ENCODE assay signal across 7 cellular contexts in the genomic region with DNA sequence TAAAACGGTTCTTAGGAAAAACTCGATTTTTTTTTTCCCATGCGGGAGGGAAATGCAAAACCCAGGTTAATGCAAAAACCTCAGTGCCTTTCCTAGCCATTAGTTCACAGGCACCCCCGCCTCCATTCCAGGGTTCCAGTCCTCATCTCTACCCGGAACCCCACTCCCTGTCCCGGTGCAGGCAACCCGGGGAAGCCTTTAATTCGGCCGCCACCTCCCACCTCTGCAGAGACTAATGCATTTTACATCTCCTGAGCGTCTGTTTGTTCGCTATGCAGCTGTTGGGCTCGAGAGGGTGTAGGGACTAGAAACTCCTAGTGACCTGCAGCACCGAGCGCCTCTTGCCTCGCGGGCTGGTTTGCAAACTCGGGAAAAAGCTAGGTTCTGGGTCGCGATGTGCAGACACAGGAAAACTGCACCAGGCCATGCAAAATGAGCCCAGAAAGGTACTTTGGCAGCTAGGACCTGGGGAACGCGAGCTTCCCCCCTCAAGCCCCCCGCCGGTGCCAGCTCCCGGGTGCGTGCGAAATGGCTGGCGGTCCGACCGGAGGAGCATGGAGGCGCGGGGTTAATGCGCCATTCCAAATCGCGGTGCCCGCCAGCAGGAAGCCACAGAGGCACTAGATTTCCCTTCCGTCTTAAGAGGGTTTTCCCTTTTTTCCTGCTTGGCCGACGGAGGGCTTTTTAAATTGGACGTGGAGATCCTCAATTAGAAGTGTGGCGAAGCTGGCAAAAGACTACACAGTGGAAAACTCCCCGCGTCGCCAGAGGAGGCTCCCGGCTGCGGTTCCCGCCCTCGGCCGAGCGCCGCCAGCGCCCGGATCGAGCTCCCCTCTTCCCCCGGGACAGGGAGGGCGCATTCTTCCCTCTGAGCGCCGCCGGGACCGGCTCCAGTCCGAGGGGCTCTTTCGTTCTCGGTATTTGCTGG. TPM values are rescaled to one million over a fixed set of nuclear protein-coding genes. Genes with fewer than 3 reads are reported as not detected.
DNase-seq lines count a peak whose midpoint lies in the region; ATAC-seq, FAIRE-seq and TF ChIP-seq lines count a peak whose summit lies in the region.

No MANE protein-coding gene starts in this region.

- no peak for FAIRE-seq in GM19239 (lab: Jason Lieb, UNC)

- peak overlapping the region; percentile 91 for H3K27ac Mint-ChIP-seq in HFFc6
- peak overlapping the region; percentile 89 for H3K27ac Mint-ChIP-seq in stimulated activated naive B cell treated with anti-CD40 and anti-IgM and Interleukin-4, amounts not matched to agents 10 μg/mL and 1 μg/mL and 100 μg/mL, for 72 hours

- peaks cover 2% of the 10 kb centered on the region for H3K27me3 Mint-ChIP-seq in HFFc6 (ENCODE audit: insufficient read depth)
- peaks cover 76 to 97% of the 10 kb centered on the region in 2 donors for H3K27me3 Mint-ChIP-seq in stimulated activated naive B cell treated with anti-CD40 and anti-IgM and Interleukin-4, amounts not matched to agents 10 μg/mL and 1 μg/mL and 100 μg/mL, for 72 hours

- H3K4me1 Mint-ChIP-seq in HFFc6 (ENCODE audit: low read depth): peaks cover 57% of the 10 kb centered on the region
- H3K4me1 Mint-ChIP-seq in stimulated activated naive B cell treated with anti-CD40 and anti-IgM and Interleukin-4, amounts not matched to agents 10 μg/mL and 1 μg/mL and 100 μg/mL, for 72 hours: peaks cover 25 to 47% of the 10 kb centered on the region in 2 donors

- H3K27me3 ChIP-seq in adipocyte (replicated peaks; ENCODE audit: control insufficient read depth, insufficient read depth, low read length): peaks cover 27% of the 10 kb centered on the region

- ATAC-seq in stimulated activated naive B cell treated with anti-CD40 and anti-IgM and Interleukin-4, amounts not matched to agents 10 μg/mL and 1 μg/mL and 100 μg/mL, for 72 hours (replicated peaks): no peak

- H3K36me3 Mint-ChIP-seq in HFFc6 (ENCODE audit: low read depth): peaks cover 5% of the 10 kb centered on the region; the same call in 1 of the 2 replicates
- H3K36me3 Mint-ChIP-seq in stimulated activated naive B cell treated with anti-CD40 and anti-IgM and Interleukin-4, amounts not matched to agents 10 μg/mL and 1 μg/mL and 100 μg/mL, for 72 hours: peaks cover 0 to 4% of the 10 kb centered on the region in 2 donors

- H3K4me1 ChIP-seq in adipocyte (ENCODE audit: control insufficient read depth, insufficient read depth, low read length): peaks cover 32% of the 10 kb centered on the region

- DNase-seq in HFFc6: peak; percentile 20
- DNase-seq in adipocyte (ENCODE audit: low read depth): peak; percentile 77
- no peak for DNase-seq in stimulated activated naive B cell treated with anti-CD40 and anti-IgM and Interleukin-4, amounts not matched to agents 10 μg/mL and 1 μg/mL and 100 μg/mL, for 72 hours
- DNase-seq in GM19239 (ENCODE audit: insufficient read length, low spot score): no peak
- DNase-seq in NCI-H1417 treated with DMSO at 0.1 percent for 48 hours (lab: John Stamatoyannopoulos, UW): no peak
- DNase-seq in SW480 (ENCODE audit: low spot score): no peak

- H3K4me3 Mint-ChIP-seq in HFFc6: peak overlapping the region; percentile 90
- peak overlapping the region; percentile 74 to 77 for H3K4me3 Mint-ChIP-seq in stimulated activated naive B cell treated with anti-CD40 and anti-IgM and Interleukin-4, amounts not matched to agents 10 μg/mL and 1 μg/mL and 100 μg/mL, for 72 hours

- no peak for TF ChIP-seq CTCF in HFFc6 (IDR thresholded peaks at IDR 0.05)

- H3K36me3 ChIP-seq in adipocyte (ENCODE audit: control insufficient read depth, insufficient read depth, low read length, severe bottlenecking): no peaks in the 10 kb centered on the region

- peak overlapping the region; percentile 84 for H3K9ac ChIP-seq in adipocyte (ENCODE audit: low read length)

- no peaks in the 10 kb centered on the region for H3K9me3 Mint-ChIP-seq in HFFc6
- H3K9me3 Mint-ChIP-seq in stimulated activated naive B cell treated with anti-CD40 and anti-IgM and Interleukin-4, amounts not matched to agents 10 μg/mL and 1 μg/mL and 100 μg/mL, for 72 hours: no peaks in the 10 kb centered on the region

- H3K9me3 ChIP-seq in adipocyte (ENCODE audit: control insufficient read depth, low read length): no peaks in the 10 kb centered on the region

- H3K4me3 ChIP-seq in adipocyte (ENCODE audit: low read length) (peak overlapping the region; percentile 81), iPS-11a (ENCODE audit: low read depth, low read length) (peak overlapping the region; percentile 13)

RNA-seq across cellular contexts. Expression of gene GDNF, which starts 3.4 kb away (rescaled TPM):
- total RNA-seq in HFFc6 (2021; fragmentation: NEBNext Ultra II Directional; extraction: Animal tissue kit (Norgen Biotek cat#: 25700)): 1 to 10 TPM in 5 of 6 experiments, under 1 TPM in 1; 0.85 to 8.3 (median 7.1) TPM

Comparison
In these comparisons a context has a peak if more than half of its experiments do, and no peak if none do; other contexts are left out.
1. DNase-seq: peak in HFFc6 (single experiment) and adipocyte (single experiment); none in stimulated activated naive B cell treated with anti-CD40 and anti-IgM and Interleukin-4, amounts not matched to agents 10 μg/mL and 1 μg/mL and 100 μg/mL, for 72 hours (single experiment), GM19239 (single experiment), NCI-H1417 treated with DMSO at 0.1 percent for 48 hours (single experiment) and SW480 (single experiment).